Comparison of ENCODE assay signal across 14 cellular contexts in the genomic region with DNA sequence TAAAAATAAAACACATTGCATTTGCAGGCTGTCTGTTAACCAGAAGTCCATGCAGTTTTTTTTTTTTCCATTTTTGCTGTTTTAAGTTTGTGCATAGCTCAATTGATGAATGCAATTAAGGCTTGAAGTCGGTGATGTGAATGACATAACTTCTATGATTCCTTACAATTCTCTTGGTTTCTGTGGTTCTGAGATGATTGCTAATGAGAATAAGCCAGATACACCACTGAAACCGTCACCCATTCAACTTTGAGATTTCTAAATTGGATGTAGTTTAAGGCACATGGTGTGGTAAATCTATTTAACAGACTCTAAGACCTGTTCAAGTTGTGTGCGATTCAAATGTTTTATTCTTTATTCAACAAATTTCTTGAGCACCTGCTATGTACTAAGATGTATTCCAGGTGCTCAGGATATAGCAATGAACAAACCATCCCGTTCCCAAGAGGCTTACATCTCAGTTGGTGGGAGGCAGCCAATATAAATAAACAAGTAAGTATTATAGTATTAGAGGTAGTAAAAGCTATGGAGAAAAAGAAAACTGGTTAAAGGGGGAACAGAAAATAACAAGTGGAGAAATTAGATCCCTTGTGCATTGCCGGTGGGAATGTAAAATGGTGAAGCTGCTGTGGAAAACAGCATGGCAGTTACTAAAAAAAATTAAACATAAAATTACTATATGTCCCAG.
"Had no signal": no experiment of that assay in that cellular context is flagged by ENCODE, and none has a peak within 500 bp of the region (broad histone marks: within the 10 kb centered on the region; RNA-seq: fewer than 3 reads in every experiment).

No MANE protein-coding gene starts in this region.

- H3K9me3 ChIP-seq: gastroesophageal sphincter, heart right ventricle, right atrium auricular region, transverse colon had no signal

- H3K27ac ChIP-seq: right atrium auricular region, transverse colon had no signal

- H3K4me3 ChIP-seq: right atrium auricular region, transverse colon had no signal

- H3K27ac Mint-ChIP-seq: activated CD8-positive, alpha-beta memory T cell treated with anti-CD3 and anti-CD28 coated beads, Interleukin-2, amount 10 ng/mL, durations not matched to agents 7 days and 5 days; progenitor cell of endocrine pancreas had no signal

- H3K36me3 ChIP-seq: transverse colon had no signal

- H3K27me3 ChIP-seq: gastroesophageal sphincter, heart right ventricle, right atrium auricular region, transverse colon had no signal

- ATAC-seq: activated CD8-positive, alpha-beta memory T cell treated with anti-CD3 and anti-CD28 coated beads, Interleukin-2, amount 10 ng/mL, durations not matched to agents 7 days and 5 days; gastroesophageal sphincter; heart right ventricle had no signal

- DNase-seq: activated CD4-positive, alpha-beta T cell treated with anti-CD3 and anti-CD28 coated beads, Interleukin-2, amount 50 U/mL, for 48 hours; activated CD4-positive, CD25-positive, alpha-beta regulatory T cell treated with anti-CD3 and anti-CD28 coated beads, Interleukin-2, amount 50 U/mL, for 72 hours; activated CD8-positive, alpha-beta memory T cell treated with anti-CD3 and anti-CD28 coated beads, Interleukin-2, amount 10 ng/mL, durations not matched to agents 7 days and 5 days; activated gamma-delta T cell treated with Interleukin-2 at 50 U/mL for 16 hours; activated T-cell treated with anti-CD3 and anti-CD28 coated beads, Interleukin-2, amount 50 U/mL, for 48 hours; heart right ventricle; mammary epithelial cell; stimulated activated CD4-positive, alpha-beta T cell treated with anti-CD3 and anti-CD28 coated beads, Interleukin-2, amount 100 ng/mL, for 48 hours; stimulated activated naive CD4-positive, alpha-beta T cell; T-helper 9 cell; transverse colon had no signal
